15 cellular contexts compared by ENCODE assay signal in the genomic region with DNA sequence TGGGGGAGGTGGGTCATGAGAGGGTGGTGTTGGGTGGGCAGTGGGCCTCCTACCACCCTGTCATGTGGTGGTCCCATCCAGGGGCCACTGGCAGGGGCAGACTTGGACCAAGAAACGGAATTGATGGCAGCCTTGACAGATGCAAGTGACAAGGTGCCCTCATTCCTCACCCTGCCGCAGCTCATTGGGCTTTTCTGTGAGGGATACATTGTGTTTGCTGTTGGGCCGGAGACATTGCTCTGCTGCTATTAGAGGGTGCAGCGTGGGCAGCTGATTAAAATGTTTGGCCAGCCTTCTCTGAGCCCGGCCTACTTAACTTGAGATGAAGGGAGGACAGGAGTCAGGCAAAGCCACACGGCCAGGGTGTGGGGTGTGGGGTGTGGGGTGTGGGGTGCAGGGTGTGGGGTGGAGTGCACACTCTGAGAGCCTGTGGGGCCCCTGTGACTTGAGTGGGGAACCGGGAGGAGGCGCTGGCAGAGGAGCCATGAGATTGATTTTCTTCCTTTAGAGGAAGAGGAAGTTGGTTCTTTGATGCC.
"Had no signal": no experiment of that assay in that cellular context is flagged by ENCODE, and none has a peak within 500 bp of the region (broad histone marks: within the 10 kb centered on the region; RNA-seq: fewer than 3 reads in every experiment).

No MANE protein-coding gene starts in this region.

- DNase-seq: activated CD4-positive, alpha-beta T cell treated with anti-CD3 and anti-CD28 coated beads, Interleukin-2, amount 50 U/mL, for 48 hours; cerebellar nuclear complex; effector CD4-positive, alpha-beta T cell; gastrocnemius medialis; left lung; naive thymus-derived CD4-positive, alpha-beta T cell; nucleus accumbens; stimulated activated CD4-positive, alpha-beta T cell treated with anti-CD3 and anti-CD28 coated beads, Interleukin-2, amount 100 ng/mL, for 48 hours; stomach; trophoblast cell; WERI-Rb-1 had no signal

- H3K27ac Mint-ChIP-seq: T-helper 1 cell treated with Interleukin-12 subunit alpha and Interleukin-12 subunit beta and Interleukin-4 antibody, amounts not matched to agents 30 μg/mL and 1 μg/mL, for 36 hours had no signal

- H3K9me3 ChIP-seq: ascending aorta, breast epithelium, gastrocnemius medialis, heart left ventricle, left lung, stomach had no signal

- H3K27ac ChIP-seq: ascending aorta, breast epithelium, gastrocnemius medialis, heart left ventricle, left lung, stomach, WERI-Rb-1 had no signal

- H3K4me3 ChIP-seq: ascending aorta, breast epithelium, gastrocnemius medialis, heart left ventricle, left lung, stomach had no signal

- H3K27me3 Mint-ChIP-seq: naive thymus-derived CD4-positive, alpha-beta T cell had no signal

- H3K9me3 Mint-ChIP-seq: T-helper 1 cell treated with Interleukin-12 subunit alpha and Interleukin-12 subunit beta and Interleukin-4 antibody, amounts not matched to agents 30 μg/mL and 1 μg/mL, for 36 hours had no signal

- H3K4me3 Mint-ChIP-seq: naive thymus-derived CD4-positive, alpha-beta T cell; T-helper 1 cell treated with Interleukin-12 subunit alpha and Interleukin-12 subunit beta and Interleukin-4 antibody, amounts not matched to agents 30 μg/mL and 1 μg/mL, for 36 hours had no signal

- ATAC-seq: gastrocnemius medialis; heart left ventricle; left lung; naive thymus-derived CD4-positive, alpha-beta T cell had no signal

- H3K36me3 ChIP-seq: breast epithelium, gastrocnemius medialis, WERI-Rb-1 had no signal

- H3K4me1 ChIP-seq: ascending aorta, breast epithelium, gastrocnemius medialis, heart left ventricle, left lung, stomach had no signal

- H3K27me3 ChIP-seq: ascending aorta, breast epithelium, gastrocnemius medialis, heart left ventricle, left lung, stomach had no signal
